8 cellular contexts compared by ENCODE assay signal in the genomic region with DNA sequence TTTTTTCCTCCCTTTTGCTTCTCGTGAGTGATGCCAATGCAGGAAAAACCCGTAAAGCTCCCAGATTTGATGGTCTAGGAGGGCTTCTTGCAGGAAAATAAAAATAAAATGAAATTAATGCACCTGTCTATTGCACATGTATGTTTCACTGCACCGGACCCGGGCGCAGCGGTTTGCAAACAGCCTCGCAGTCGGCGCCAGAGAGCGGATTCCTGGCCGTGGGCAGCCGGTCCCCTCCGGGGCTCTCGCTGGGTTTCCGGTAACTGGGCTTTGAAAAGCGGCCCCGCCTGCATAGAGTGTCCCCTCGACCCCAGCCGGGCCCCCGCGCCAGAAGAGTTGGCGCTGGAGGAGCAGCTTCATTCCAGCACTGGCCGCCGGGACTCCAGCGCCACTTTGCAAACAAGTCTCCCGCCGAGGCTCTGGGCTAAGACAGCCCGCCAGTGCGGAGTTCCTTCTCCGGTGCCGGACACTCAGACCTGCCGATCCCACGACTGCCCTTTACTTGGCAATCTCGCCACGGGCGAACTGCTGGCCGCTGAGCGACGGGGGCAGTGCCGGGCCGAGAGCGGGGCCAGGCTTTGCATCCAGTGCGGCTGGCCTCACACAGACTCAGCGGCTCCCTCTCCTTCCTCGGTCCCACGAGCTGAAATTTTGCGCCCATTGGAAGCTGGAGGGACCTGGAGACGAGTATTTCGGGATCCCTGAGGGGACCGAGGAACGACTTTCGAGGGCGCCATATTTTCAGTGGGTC. TPM values are rescaled to one million over a fixed set of nuclear protein-coding genes. Genes with fewer than 3 reads are reported as not detected.
DNase-seq lines count a peak whose midpoint lies in the region; ATAC-seq and TF ChIP-seq lines count a peak whose summit lies in the region.

No MANE protein-coding gene starts in this region.

- no peak for TF ChIP-seq POLR2A in breast epithelium (IDR thresholded peaks at IDR 0.05)

- H3K4me1 ChIP-seq in breast epithelium = no peaks in the 10 kb centered on the region

- H3K36me3 ChIP-seq in breast epithelium = no peaks in the 10 kb centered on the region

- no peaks in the 10 kb centered on the region for H3K9me3 ChIP-seq in breast epithelium

- peak overlapping the region; percentile 67 to 85 (median 84) for H3K4me3 ChIP-seq in breast epithelium
- H3K4me3 ChIP-seq in skeletal muscle cell (ENCODE audit: low read depth, low read length) = peak overlapping the region; percentile 99

- peak overlapping the region; percentile 75 to 85 for H3K27ac ChIP-seq in breast epithelium

- no peak for TF ChIP-seq CTCF in breast epithelium (IDR thresholded peaks at IDR 0.05)

- DNase-seq in NOMO-1 (lab: John Stamatoyannopoulos, UW; ENCODE audit: unreplicated experiment in 2 of 2) (peak; percentile 22 to 33), NOMO-1 treated with DMSO at 0.1 percent for 48 hours (lab: John Stamatoyannopoulos, UW; ENCODE audit: unreplicated experiment) (no peak), breast epithelium (ENCODE audit: low spot score in 2 of 2) (no peak), iPS-NIHi11 (ENCODE audit: low spot score) (peak; percentile 58), skeletal muscle cell (ENCODE audit: low read depth) (no peak), NK-92 (lab: John Stamatoyannopoulos, UW; ENCODE audit: unreplicated experiment) (no peak)

- H3K27me3 ChIP-seq in breast epithelium = no peaks in the 10 kb centered on the region

- intact Hi-C loops in breast epithelium (cut with DNase I; ENCODE audit: low total_unique reads) = no loop called here

- ATAC-seq in HG03135 (IDR thresholded peaks at IDR 0.05; ENCODE audit: unreplicated experiment) = peak; percentile 32
- ATAC-seq in SK-N-SH treated with all-trans-retinoic acid at 6 μM for 48 hours = peak; percentile 68

TF ChIP-seq in SK-N-SH treated with all-trans-retinoic acid at 6 μM for 48 hours, 23 proteins besides CTCF, POLR2A, EP300 and RAD21:
- TF ChIP-seq, protein P1, sequence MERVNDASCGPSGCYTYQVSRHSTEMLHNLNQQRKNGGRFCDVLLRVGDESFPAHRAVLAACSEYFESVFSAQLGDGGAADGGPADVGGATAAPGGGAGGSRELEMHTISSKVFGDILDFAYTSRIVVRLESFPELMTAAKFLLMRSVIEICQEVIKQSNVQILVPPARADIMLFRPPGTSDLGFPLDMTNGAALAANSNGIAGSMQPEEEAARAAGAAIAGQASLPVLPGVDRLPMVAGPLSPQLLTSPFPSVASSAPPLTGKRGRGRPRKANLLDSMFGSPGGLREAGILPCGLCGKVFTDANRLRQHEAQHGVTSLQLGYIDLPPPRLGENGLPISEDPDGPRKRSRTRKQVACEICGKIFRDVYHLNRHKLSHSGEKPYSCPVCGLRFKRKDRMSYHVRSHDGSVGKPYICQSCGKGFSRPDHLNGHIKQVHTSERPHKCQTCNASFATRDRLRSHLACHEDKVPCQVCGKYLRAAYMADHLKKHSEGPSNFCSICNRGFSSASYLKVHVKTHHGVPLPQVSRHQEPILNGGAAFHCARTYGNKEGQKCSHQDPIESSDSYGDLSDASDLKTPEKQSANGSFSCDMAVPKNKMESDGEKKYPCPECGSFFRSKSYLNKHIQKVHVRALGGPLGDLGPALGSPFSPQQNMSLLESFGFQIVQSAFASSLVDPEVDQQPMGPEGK (CRISPR knock-in tag; IDR thresholded peaks at IDR 0.05; ENCODE audit: borderline replicate concordance) = no peak
- no peak for TF ChIP-seq GLIS3 (CRISPR knock-in tag; IDR thresholded peaks at IDR 0.05)
- TF ChIP-seq RARB (CRISPR knock-in tag; IDR thresholded peaks at IDR 0.05) = no peak
- TF ChIP-seq TCF4 (CRISPR knock-in tag; IDR thresholded peaks at IDR 0.05; ENCODE audit: borderline replicate concordance) = no peak
- no peak for TF ChIP-seq ZFP30 (CRISPR knock-in tag; IDR thresholded peaks at IDR 0.05)
- TF ChIP-seq TOX (CRISPR knock-in tag; IDR thresholded peaks at IDR 0.05; ENCODE audit: borderline replicate concordance) = no peak
- TF ChIP-seq ZNF70 (CRISPR knock-in tag; IDR thresholded peaks at IDR 0.05) = no peak

RNA-seq across cellular contexts. Expression of a gene that starts 0.6 kb away (rescaled TPM):
- total RNA-seq in breast epithelium = 100 to 1,000 TPM in 1 of 3 donors, 10 to 100 TPM in 2; 22.0 to 223 (median 32.8) TPM

Comparison
In these comparisons a context has a peak if more than half of its experiments do, and no peak if none do; other contexts are left out.
1. DNase-seq: peak in NOMO-1 (2 of 2) and iPS-NIHi11 (single experiment); none in NOMO-1 treated with DMSO at 0.1 percent for 48 hours (single experiment), breast epithelium (0 of 2), skeletal muscle cell (single experiment) and NK-92 (single experiment).